10 cellular contexts compared by ENCODE assay signal in genomic region chr20:1535420-1536175, GRCh38. TPM values are rescaled to one million over a fixed set of nuclear protein-coding genes. Genes with fewer than 3 reads are reported as not detected.
DNase-seq lines count a peak whose midpoint lies in the region; ATAC-seq and TF ChIP-seq lines count a peak whose summit lies in the region.
"Had no signal": no experiment of that assay in that cellular context is flagged by ENCODE, and none has a peak within 500 bp of the region (broad histone marks: within the 10 kb centered on the region; RNA-seq: fewer than 3 reads in every experiment).

No MANE protein-coding gene starts in this region.

- TF ChIP-seq CTCF in left ventricle myocardium inferior (IDR thresholded peaks at IDR 0.05; ENCODE audit: borderline replicate concordance) = no peak

- H3K36me3 ChIP-seq in left ventricle myocardium inferior = no peaks in the 10 kb centered on the region
- H3K36me3 ChIP-seq: adrenal gland had no signal

- no peaks in the 10 kb centered on the region for H3K4me1 ChIP-seq in left ventricle myocardium inferior
- H3K4me1 ChIP-seq: adrenal gland had no signal

- ATAC-seq in GM18511 (IDR thresholded peaks at IDR 0.05; ENCODE audit: unreplicated experiment) (peak; percentile 91), GM21528 (IDR thresholded peaks at IDR 0.05; ENCODE audit: low FRiP score, unreplicated experiment) (peak; percentile 92), HG03378 (IDR thresholded peaks at IDR 0.05; ENCODE audit: unreplicated experiment) (peak; percentile 84)

- H3K27ac ChIP-seq in left ventricle myocardium inferior (replicated peaks) = no peak overlapping the region

- DNase-seq in left ventricle myocardium inferior (peak; percentile 14), H4 (ENCODE audit: low spot score) (no peak), mucosa of gallbladder (ENCODE audit: low spot score) (no peak), HEK293T (ENCODE audit: extremely low spot score) (no peak), NCI-H2107 treated with DMSO at 0.1 percent for 48 hours (lab: John Stamatoyannopoulos, UW; ENCODE audit: unreplicated experiment) (no peak)
- DNase-seq: DMS79 treated with DMSO at 0.1 percent for 48 hours had no signal

- peaks cover 9% of the 10 kb centered on the region for H3K9me3 ChIP-seq in left ventricle myocardium inferior (replicated peaks)
- H3K9me3 ChIP-seq: adrenal gland had no signal

- POLR2A ChIA-PET in HEK293T (lab: Yijun Ruan, JAX) = no interaction called here

- CTCF ChIA-PET in HEK293T (lab: Yijun Ruan, JAX) = no interaction called here

- peaks cover 32% of the 10 kb centered on the region for H3K27me3 ChIP-seq in left ventricle myocardium inferior (ENCODE audit: low read depth)
- H3K27me3 ChIP-seq: adrenal gland had no signal

- no peak overlapping the region for H3K4me3 ChIP-seq in left ventricle myocardium inferior
- H3K4me3 ChIP-seq: adrenal gland had no signal

- intact Hi-C loops in left ventricle myocardium inferior (cut with micrococcal nuclease) = no loop called here

TF ChIP-seq in HEK293T, 16 proteins besides CTCF, POLR2A, EP300 and RAD21:
- no peak for TF ChIP-seq FOXK2 (IDR thresholded peaks at IDR 0.05)
- TF ChIP-seq HDGF (IDR thresholded peaks at IDR 0.05; ENCODE audit: borderline replicate concordance) = no peak
- no peak for TF ChIP-seq L3MBTL2 (conservative IDR thresholded peaks at IDR 0.05)
- TF ChIP-seq NFRKB (IDR thresholded peaks at IDR 0.05) = no peak
- no peak for TF ChIP-seq SP1 (IDR thresholded peaks at IDR 0.05)
- no peak for TF ChIP-seq TARDBP (IDR thresholded peaks at IDR 0.05)
- no peak for TF ChIP-seq FOXM1 (IDR thresholded peaks at IDR 0.05; ENCODE audit: borderline replicate concordance)
- no peak for TF ChIP-seq ELF4 (IDR thresholded peaks at IDR 0.05)
- no peak for TF ChIP-seq ZNF384 (IDR thresholded peaks at IDR 0.05)
- TF ChIP-seq CTBP1 (IDR thresholded peaks at IDR 0.05; ENCODE audit: borderline replicate concordance) = no peak

RNA-seq across cellular contexts. Expression of gene SIRPD, which starts 21.9 kb away (rescaled TPM):
- total RNA-seq in left ventricle myocardium inferior = not detected
- total RNA-seq in H4 (2014; rRNA removed; shearing (Covaris generic)) = not detected in 2 replicates
- total RNA-seq in mucosa of gallbladder = 0.40 TPM

RNA-seq across cellular contexts. Expression of gene SIRPB2, which starts 44.4 kb away (rescaled TPM):
- total RNA-seq in left ventricle myocardium inferior (3.2 TPM), mucosa of gallbladder (3.7 TPM)
- total RNA-seq in H4 (2014; rRNA removed; shearing (Covaris generic)) = not detected in 2 replicates
